8 cellular contexts compared by ENCODE assay signal in genomic region chr4:26076000-26076587, GRCh38.
DNase-seq lines count a peak whose midpoint lies in the region; ATAC-seq and TF ChIP-seq lines count a peak whose summit lies in the region.

No MANE protein-coding gene starts in this region.

- no peaks in the 10 kb centered on the region for H3K36me3 Mint-ChIP-seq in CD4-positive, alpha-beta T cell (ENCODE audit: low read depth)

- H3K27ac Mint-ChIP-seq in CD4-positive, alpha-beta T cell: no peak overlapping the region

- H3K27me3 Mint-ChIP-seq in CD4-positive, alpha-beta T cell: no peaks in the 10 kb centered on the region

- no peak for TF ChIP-seq CTCF in CD4-positive, alpha-beta T cell (IDR thresholded peaks at IDR 0.05)

- no peaks in the 10 kb centered on the region for H3K27me3 ChIP-seq in adipocyte (replicated peaks; ENCODE audit: control insufficient read depth, insufficient read depth, low read length)
- no peaks in the 10 kb centered on the region for H3K27me3 ChIP-seq in CD4-positive, alpha-beta T cell (ENCODE audit: control insufficient read depth, insufficient read depth, low read length)

- CTCF ChIA-PET in CD4-positive, alpha-beta T cell (lab: Charles Lee): interaction anchor here (1.1 to 1.6 kb wide), 2 partner anchors 13 to 249 kb away, joined by 3 to 4 read pairs; no protein-coding TSS in a partner anchor

- H3K9me3 Mint-ChIP-seq in CD4-positive, alpha-beta T cell: no peaks in the 10 kb centered on the region

- H3K4me3 ChIP-seq in adipocyte (ENCODE audit: low read length) (peak overlapping the region; percentile 14), skeletal muscle cell (ENCODE audit: low read depth, low read length) (no peak overlapping the region)

- H3K4me3 Mint-ChIP-seq in CD4-positive, alpha-beta T cell: no peak overlapping the region

- H3K9me3 ChIP-seq in adipocyte (ENCODE audit: control insufficient read depth, low read length): peaks cover 6% of the 10 kb centered on the region
- H3K9me3 ChIP-seq in CD4-positive, alpha-beta T cell (ENCODE audit: control insufficient read depth, low read length): no peaks in the 10 kb centered on the region

- intact Hi-C loops in CD4-positive, alpha-beta T cell (cut with DNase I, micrococcal nuclease): no loop called here

- H3K4me1 Mint-ChIP-seq in CD4-positive, alpha-beta T cell (ENCODE audit: low read depth): peaks cover 27% of the 10 kb centered on the region

- no peaks in the 10 kb centered on the region for H3K36me3 ChIP-seq in adipocyte (ENCODE audit: control insufficient read depth, insufficient read depth, low read length, severe bottlenecking)

- no peak overlapping the region for H3K27ac ChIP-seq in CD4-positive, alpha-beta T cell (ENCODE audit: low read depth, low read length)

- DNase-seq in GDM1 (lab: John Stamatoyannopoulos, UW) (peak; percentile 45), HT1080 (ENCODE audit: low read depth) (peak; percentile 82), adipocyte (ENCODE audit: low read depth) (peak; percentile 22), skeletal muscle cell (ENCODE audit: low read depth) (peak; percentile 45), amniotic stem cell (lab: John Stamatoyannopoulos, UW) (no peak), SHP77 (lab: John Stamatoyannopoulos, UW) (no peak)
- no peak for DNase-seq in CD4-positive, alpha-beta T cell

- ATAC-seq in GM21423 (IDR thresholded peaks at IDR 0.05; ENCODE audit: unreplicated experiment): peak; percentile 70
- ATAC-seq in CD4-positive, alpha-beta T cell (ENCODE audit: poor library complexity): no peak

- peak overlapping the region; percentile 35 for H3K9ac ChIP-seq in adipocyte (ENCODE audit: low read length)

- H3K4me1 ChIP-seq in adipocyte (ENCODE audit: control insufficient read depth, insufficient read depth, low read length): peaks cover 38% of the 10 kb centered on the region

- POLR2A ChIA-PET in CD4-positive, alpha-beta T cell (lab: Charles Lee): no interaction called here

Comparison
In these comparisons a context has a peak if more than half of its experiments do, and no peak if none do; other contexts are left out.
1. DNase-seq: peak in GDM1 (single experiment), HT1080 (single experiment), adipocyte (single experiment) and skeletal muscle cell (single experiment); none in amniotic stem cell (single experiment), CD4-positive, alpha-beta T cell (0 of 10) and SHP77 (0 of 2).